1 cellular context compared by ENCODE assay signal in the genomic region with DNA sequence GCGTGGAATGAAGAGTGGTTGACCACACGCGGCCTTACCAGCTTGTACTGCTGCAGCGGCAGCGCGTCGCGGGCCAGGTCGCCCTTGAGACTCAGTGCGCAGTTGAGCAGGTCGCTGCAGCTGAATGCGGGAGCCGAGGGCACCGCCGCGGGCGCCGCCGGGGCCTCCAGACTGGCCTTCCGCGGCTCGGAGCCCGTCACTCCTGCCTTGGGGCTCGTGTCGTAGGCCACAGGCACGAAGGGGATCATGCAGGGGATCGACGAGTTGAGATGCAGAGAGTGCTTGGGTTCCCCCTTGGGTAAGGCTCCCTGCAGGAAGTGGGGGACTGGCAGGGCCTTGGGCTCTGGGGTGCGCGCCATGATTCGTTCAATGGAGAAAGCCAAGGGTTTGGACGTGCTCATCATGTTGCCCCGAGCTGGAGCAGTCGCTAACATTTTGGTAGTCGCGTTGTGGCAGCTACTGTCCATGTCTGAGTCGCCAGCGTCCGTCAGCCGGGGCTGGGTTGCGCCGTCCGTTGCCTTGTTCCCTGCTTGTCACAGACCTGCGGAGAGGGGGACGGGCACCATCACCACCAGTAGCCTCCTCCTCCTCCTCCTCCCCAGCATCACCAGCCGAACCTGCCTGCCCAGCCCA.
TF ChIP-seq lines count a peak whose summit lies in the region.

No MANE protein-coding gene starts in this region.

TF ChIP-seq in HCT116, 20 proteins besides CTCF, POLR2A, EP300 and RAD21 (continued from another document):
- TF ChIP-seq, protein P1, sequence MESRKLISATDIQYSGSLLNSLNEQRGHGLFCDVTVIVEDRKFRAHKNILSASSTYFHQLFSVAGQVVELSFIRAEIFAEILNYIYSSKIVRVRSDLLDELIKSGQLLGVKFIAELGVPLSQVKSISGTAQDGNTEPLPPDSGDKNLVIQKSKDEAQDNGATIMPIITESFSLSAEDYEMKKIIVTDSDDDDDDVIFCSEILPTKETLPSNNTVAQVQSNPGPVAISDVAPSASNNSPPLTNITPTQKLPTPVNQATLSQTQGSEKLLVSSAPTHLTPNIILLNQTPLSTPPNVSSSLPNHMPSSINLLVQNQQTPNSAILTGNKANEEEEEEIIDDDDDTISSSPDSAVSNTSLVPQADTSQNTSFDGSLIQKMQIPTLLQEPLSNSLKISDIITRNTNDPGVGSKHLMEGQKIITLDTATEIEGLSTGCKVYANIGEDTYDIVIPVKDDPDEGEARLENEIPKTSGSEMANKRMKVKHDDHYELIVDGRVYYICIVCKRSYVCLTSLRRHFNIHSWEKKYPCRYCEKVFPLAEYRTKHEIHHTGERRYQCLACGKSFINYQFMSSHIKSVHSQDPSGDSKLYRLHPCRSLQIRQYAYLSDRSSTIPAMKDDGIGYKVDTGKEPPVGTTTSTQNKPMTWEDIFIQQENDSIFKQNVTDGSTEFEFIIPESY (IDR thresholded peaks at IDR 0.05; ENCODE audit: extremely low read depth, insufficient replicate concordance, low read length): no peak
